ENCODE assay signal across 1 cellular context in genomic region chr5:138212828-138213160, GRCh38.
TF ChIP-seq lines count a peak whose summit lies in the region.

No MANE protein-coding gene starts in this region.

TF ChIP-seq in H1, 55 proteins besides CTCF, POLR2A, EP300 and RAD21:
- TF ChIP-seq SIN3A (conservative IDR thresholded peaks at IDR 0.05 in 1 of 2, IDR thresholded peaks at IDR 0.05 in 1 of 2; ENCODE audit: low read depth in 1 of 2, low read length in 2 of 2) (0 out of 4 replicates have a peak, but pooled peaks of 1 of the 2 experiments have one; percentile 38), SRF (IDR thresholded peaks at IDR 0.05; ENCODE audit: low read depth, low read length) (no peak), CBX5 (IDR thresholded peaks at IDR 0.05; ENCODE audit: low read depth, low read length) (no peak), SP2 (IDR thresholded peaks at IDR 0.05; ENCODE audit: low read length) (no peak)
- TF ChIP-seq, protein P1, sequence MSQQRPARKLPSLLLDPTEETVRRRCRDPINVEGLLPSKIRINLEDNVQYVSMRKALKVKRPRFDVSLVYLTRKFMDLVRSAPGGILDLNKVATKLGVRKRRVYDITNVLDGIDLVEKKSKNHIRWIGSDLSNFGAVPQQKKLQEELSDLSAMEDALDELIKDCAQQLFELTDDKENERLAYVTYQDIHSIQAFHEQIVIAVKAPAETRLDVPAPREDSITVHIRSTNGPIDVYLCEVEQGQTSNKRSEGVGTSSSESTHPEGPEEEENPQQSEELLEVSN (IDR thresholded peaks at IDR 0.05): 0 out of 2 replicates have a peak, but pooled peaks have one; percentile 8
